In the genomic region with DNA sequence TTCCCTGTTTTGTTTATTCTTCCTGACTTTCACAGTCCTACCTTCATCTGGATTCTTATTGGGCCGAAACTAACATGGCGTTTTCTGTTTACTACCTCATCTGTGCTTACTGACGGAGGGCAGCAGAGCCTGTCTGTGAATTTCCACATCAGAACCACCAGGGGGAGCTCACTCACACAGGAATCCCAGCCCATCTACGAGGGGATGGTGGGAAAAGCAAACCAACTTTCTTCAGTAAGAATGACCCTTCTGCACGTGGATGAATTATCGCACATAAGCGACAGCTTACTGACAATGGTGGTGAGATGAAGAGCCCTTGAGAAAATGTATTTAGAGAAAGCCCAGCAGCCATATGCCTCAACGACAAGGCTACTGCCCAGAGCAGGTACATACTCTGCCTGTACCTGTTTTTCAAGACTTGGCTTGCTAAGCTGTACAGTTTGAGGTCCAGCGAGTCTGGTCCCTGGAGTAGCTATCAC, we compare ENCODE assay signal across 1 cellular context.
A peak's percentile ranks its signal among the peaks of the same experiment; 100 is the strongest.
TF ChIP-seq lines count a peak whose summit lies in the region.

No MANE protein-coding gene starts in this region.

TF ChIP-seq in K562, 482 proteins besides CTCF, POLR2A, EP300 and RAD21 (continued from another document and continues in another):
- TF ChIP-seq, protein P1, sequence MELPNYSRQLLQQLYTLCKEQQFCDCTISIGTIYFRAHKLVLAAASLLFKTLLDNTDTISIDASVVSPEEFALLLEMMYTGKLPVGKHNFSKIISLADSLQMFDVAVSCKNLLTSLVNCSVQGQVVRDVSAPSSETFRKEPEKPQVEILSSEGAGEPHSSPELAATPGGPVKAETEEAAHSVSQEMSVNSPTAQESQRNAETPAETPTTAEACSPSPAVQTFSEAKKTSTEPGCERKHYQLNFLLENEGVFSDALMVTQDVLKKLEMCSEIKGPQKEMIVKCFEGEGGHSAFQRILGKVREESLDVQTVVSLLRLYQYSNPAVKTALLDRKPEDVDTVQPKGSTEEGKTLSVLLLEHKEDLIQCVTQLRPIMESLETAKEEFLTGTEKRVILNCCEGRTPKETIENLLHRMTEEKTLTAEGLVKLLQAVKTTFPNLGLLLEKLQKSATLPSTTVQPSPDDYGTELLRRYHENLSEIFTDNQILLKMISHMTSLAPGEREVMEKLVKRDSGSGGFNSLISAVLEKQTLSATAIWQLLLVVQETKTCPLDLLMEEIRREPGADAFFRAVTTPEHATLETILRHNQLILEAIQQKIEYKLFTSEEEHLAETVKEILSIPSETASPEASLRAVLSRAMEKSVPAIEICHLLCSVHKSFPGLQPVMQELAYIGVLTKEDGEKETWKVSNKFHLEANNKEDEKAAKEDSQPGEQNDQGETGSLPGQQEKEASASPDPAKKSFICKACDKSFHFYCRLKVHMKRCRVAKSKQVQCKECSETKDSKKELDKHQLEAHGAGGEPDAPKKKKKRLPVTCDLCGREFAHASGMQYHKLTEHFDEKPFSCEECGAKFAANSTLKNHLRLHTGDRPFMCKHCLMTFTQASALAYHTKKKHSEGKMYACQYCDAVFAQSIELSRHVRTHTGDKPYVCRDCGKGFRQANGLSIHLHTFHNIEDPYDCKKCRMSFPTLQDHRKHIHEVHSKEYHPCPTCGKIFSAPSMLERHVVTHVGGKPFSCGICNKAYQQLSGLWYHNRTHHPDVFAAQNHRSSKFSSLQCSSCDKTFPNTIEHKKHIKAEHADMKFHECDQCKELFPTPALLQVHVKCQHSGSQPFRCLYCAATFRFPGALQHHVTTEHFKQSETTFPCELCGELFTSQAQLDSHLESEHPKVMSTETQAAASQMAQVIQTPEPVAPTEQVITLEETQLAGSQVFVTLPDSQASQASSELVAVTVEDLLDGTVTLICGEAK (IDR thresholded peaks at IDR 0.05) = no peak
- TF ChIP-seq, protein P1 (CRISPR knock-in tag; IDR thresholded peaks at IDR 0.05) = no peak
- TF ChIP-seq ZFP36 (IDR thresholded peaks at IDR 0.05; ENCODE audit: low read depth, low read length, partially characterized antibody) = no peak
- no peak for TF ChIP-seq SAP30 (IDR thresholded peaks at IDR 0.05; ENCODE audit: borderline replicate concordance, insufficient read depth, low read depth, low read length, poor library complexity, severe bottlenecking)
- TF ChIP-seq KDM2B (CRISPR knock-in tag; IDR thresholded peaks at IDR 0.05) = no peak
- TF ChIP-seq MECOM (CRISPR knock-in tag; IDR thresholded peaks at IDR 0.05) = no peak
- TF ChIP-seq YY1 (IDR thresholded peaks at IDR 0.05; ENCODE audit: borderline replicate concordance in 1 of 3, control insufficient read depth in 1 of 3, extremely low read depth in 1 of 3, insufficient read depth in 3 of 3, insufficient read length in 1 of 3, insufficient replicate concordance in 2 of 3, low read depth in 1 of 3, low read length in 2 of 3) = peak in 2 of 3 experiments; percentile 37 to 76
- no peak for TF ChIP-seq DDX20 (tag; IDR thresholded peaks at IDR 0.05; ENCODE audit: low read depth)
- TF ChIP-seq, protein P2, sequence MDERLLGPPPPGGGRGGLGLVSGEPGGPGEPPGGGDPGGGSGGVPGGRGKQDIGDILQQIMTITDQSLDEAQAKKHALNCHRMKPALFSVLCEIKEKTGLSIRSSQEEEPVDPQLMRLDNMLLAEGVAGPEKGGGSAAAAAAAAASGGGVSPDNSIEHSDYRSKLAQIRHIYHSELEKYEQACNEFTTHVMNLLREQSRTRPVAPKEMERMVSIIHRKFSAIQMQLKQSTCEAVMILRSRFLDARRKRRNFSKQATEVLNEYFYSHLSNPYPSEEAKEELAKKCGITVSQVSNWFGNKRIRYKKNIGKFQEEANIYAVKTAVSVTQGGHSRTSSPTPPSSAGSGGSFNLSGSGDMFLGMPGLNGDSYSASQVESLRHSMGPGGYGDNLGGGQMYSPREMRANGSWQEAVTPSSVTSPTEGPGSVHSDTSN (CRISPR knock-in tag; IDR thresholded peaks at IDR 0.05; ENCODE audit: low read depth) = no peak
- TF ChIP-seq, protein P2 (tag; conservative IDR thresholded peaks at IDR 0.05; ENCODE audit: low read depth) = no peak
- TF ChIP-seq ETV1 (tag; conservative IDR thresholded peaks at IDR 0.05; ENCODE audit: low read depth) = 0 out of 2 replicates have a peak, but pooled peaks have one; percentile 33
- TF ChIP-seq ZEB2 (IDR thresholded peaks at IDR 0.05) = no peak
- no peak for TF ChIP-seq BACH1 (tag; IDR thresholded peaks at IDR 0.05)
- TF ChIP-seq CBFA2T3 (IDR thresholded peaks at IDR 0.05) = no peak
- TF ChIP-seq, protein P3, sequence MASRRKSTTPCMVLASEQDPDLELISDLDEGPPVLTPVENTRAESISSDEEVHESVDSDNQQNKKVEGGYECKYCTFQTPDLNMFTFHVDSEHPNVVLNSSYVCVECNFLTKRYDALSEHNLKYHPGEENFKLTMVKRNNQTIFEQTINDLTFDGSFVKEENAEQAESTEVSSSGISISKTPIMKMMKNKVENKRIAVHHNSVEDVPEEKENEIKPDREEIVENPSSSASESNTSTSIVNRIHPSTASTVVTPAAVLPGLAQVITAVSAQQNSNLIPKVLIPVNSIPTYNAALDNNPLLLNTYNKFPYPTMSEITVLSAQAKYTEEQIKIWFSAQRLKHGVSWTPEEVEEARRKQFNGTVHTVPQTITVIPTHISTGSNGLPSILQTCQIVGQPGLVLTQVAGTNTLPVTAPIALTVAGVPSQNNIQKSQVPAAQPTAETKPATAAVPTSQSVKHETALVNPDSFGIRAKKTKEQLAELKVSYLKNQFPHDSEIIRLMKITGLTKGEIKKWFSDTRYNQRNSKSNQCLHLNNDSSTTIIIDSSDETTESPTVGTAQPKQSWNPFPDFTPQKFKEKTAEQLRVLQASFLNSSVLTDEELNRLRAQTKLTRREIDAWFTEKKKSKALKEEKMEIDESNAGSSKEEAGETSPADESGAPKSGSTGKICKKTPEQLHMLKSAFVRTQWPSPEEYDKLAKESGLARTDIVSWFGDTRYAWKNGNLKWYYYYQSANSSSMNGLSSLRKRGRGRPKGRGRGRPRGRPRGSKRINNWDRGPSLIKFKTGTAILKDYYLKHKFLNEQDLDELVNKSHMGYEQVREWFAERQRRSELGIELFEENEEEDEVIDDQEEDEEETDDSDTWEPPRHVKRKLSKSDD (conservative IDR thresholded peaks at IDR 0.05; ENCODE audit: low read length) = no peak
- TF ChIP-seq MYBL2 (IDR thresholded peaks at IDR 0.05; ENCODE audit: low read depth) = no peak
- TF ChIP-seq MYBL2 (CRISPR knock-in tag; IDR thresholded peaks at IDR 0.05; ENCODE audit: borderline replicate concordance) = no peak
- TF ChIP-seq NBN (IDR thresholded peaks at IDR 0.05; ENCODE audit: low read depth) = peak; percentile 84
- no peak for TF ChIP-seq TCFL5 (CRISPR knock-in tag; conservative IDR thresholded peaks at IDR 0.05)
- TF ChIP-seq FOS (IDR thresholded peaks at IDR 0.05; ENCODE audit: extremely low read depth, insufficient read length) = no peak
- TF ChIP-seq, protein P4, sequence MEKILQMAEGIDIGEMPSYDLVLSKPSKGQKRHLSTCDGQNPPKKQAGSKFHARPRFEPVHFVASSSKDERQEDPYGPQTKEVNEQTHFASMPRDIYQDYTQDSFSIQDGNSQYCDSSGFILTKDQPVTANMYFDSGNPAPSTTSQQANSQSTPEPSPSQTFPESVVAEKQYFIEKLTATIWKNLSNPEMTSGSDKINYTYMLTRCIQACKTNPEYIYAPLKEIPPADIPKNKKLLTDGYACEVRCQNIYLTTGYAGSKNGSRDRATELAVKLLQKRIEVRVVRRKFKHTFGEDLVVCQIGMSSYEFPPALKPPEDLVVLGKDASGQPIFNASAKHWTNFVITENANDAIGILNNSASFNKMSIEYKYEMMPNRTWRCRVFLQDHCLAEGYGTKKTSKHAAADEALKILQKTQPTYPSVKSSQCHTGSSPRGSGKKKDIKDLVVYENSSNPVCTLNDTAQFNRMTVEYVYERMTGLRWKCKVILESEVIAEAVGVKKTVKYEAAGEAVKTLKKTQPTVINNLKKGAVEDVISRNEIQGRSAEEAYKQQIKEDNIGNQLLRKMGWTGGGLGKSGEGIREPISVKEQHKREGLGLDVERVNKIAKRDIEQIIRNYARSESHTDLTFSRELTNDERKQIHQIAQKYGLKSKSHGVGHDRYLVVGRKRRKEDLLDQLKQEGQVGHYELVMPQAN (IDR thresholded peaks at IDR 0.05; ENCODE audit: borderline replicate concordance) = no peak
- no peak for TF ChIP-seq PHF8 (IDR thresholded peaks at IDR 0.05; ENCODE audit: borderline replicate concordance, low read length)
- TF ChIP-seq, protein P5, sequence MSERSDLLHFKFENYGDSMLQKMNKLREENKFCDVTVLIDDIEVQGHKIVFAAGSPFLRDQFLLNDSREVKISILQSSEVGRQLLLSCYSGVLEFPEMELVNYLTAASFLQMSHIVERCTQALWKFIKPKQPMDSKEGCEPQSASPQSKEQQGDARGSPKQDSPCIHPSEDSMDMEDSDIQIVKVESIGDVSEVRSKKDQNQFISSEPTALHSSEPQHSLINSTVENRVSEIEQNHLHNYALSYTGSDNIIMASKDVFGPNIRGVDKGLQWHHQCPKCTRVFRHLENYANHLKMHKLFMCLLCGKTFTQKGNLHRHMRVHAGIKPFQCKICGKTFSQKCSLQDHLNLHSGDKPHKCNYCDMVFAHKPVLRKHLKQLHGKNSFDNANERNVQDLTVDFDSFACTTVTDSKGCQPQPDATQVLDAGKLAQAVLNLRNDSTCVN (CRISPR knock-in tag; IDR thresholded peaks at IDR 0.05) = no peak
- no peak for TF ChIP-seq TCF7 (IDR thresholded peaks at IDR 0.05; ENCODE audit: borderline replicate concordance)
- peak; percentile 35; the same call in 1 of the 2 replicates for TF ChIP-seq JUND (IDR thresholded peaks at IDR 0.05; ENCODE audit: borderline replicate concordance, low read depth, low read length)
- peak; percentile 40; the same call in 1 of the 3 replicates for TF ChIP-seq JUND (tag; IDR thresholded peaks at IDR 0.05; ENCODE audit: borderline replicate concordance, low read depth, low read length)
- TF ChIP-seq NFE2L1 (tag; IDR thresholded peaks at IDR 0.05; ENCODE audit: borderline replicate concordance, low read depth) = no peak
- TF ChIP-seq ETV5 (CRISPR knock-in tag; IDR thresholded peaks at IDR 0.05; ENCODE audit: low read depth) = no peak
- no peak for TF ChIP-seq ZNF436 (CRISPR knock-in tag; IDR thresholded peaks at IDR 0.05)
- TF ChIP-seq BDP1 (IDR thresholded peaks at IDR 0.05; ENCODE audit: insufficient read depth, insufficient read length) = no peak
- no peak for TF ChIP-seq IFI16 (CRISPR knock-in tag; IDR thresholded peaks at IDR 0.05)
- no peak for TF ChIP-seq PPARD (CRISPR knock-in tag; IDR thresholded peaks at IDR 0.05)
- TF ChIP-seq ZC3H4 (CRISPR knock-in tag; IDR thresholded peaks at IDR 0.05; ENCODE audit: borderline replicate concordance) = no peak
- no peak for TF ChIP-seq POLR2AphosphoS2 (IDR thresholded peaks at IDR 0.05; ENCODE audit: low read length)
- no peak for TF ChIP-seq SMARCC2 (IDR thresholded peaks at IDR 0.05; ENCODE audit: low read depth)
- TF ChIP-seq PHTF2 (CRISPR knock-in tag; IDR thresholded peaks at IDR 0.05) = no peak
- TF ChIP-seq ZBTB1 (CRISPR knock-in tag; IDR thresholded peaks at IDR 0.05; ENCODE audit: borderline replicate concordance, low read depth) = no peak
- TF ChIP-seq PHF21A (IDR thresholded peaks at IDR 0.05; ENCODE audit: borderline replicate concordance, low read depth) = no peak
- TF ChIP-seq, protein P6, sequence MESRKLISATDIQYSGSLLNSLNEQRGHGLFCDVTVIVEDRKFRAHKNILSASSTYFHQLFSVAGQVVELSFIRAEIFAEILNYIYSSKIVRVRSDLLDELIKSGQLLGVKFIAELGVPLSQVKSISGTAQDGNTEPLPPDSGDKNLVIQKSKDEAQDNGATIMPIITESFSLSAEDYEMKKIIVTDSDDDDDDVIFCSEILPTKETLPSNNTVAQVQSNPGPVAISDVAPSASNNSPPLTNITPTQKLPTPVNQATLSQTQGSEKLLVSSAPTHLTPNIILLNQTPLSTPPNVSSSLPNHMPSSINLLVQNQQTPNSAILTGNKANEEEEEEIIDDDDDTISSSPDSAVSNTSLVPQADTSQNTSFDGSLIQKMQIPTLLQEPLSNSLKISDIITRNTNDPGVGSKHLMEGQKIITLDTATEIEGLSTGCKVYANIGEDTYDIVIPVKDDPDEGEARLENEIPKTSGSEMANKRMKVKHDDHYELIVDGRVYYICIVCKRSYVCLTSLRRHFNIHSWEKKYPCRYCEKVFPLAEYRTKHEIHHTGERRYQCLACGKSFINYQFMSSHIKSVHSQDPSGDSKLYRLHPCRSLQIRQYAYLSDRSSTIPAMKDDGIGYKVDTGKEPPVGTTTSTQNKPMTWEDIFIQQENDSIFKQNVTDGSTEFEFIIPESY (CRISPR knock-in tag; IDR thresholded peaks at IDR 0.05) = no peak
- TF ChIP-seq RAD51 (IDR thresholded peaks at IDR 0.05; ENCODE audit: borderline replicate concordance, low read depth) = peak; percentile 32; the same call in 1 of the 2 replicates
- TF ChIP-seq NFRKB (IDR thresholded peaks at IDR 0.05; ENCODE audit: low read depth) = peak; percentile 41; the same call in 1 of the 2 replicates
- TF ChIP-seq ZNF197 (CRISPR knock-in tag; IDR thresholded peaks at IDR 0.05; ENCODE audit: low read depth) = no peak
- no peak for TF ChIP-seq SAFB (IDR thresholded peaks at IDR 0.05; ENCODE audit: borderline replicate concordance, low read depth, low read length)
